ENCODE assay signal across 11 cellular contexts in the genomic region with DNA sequence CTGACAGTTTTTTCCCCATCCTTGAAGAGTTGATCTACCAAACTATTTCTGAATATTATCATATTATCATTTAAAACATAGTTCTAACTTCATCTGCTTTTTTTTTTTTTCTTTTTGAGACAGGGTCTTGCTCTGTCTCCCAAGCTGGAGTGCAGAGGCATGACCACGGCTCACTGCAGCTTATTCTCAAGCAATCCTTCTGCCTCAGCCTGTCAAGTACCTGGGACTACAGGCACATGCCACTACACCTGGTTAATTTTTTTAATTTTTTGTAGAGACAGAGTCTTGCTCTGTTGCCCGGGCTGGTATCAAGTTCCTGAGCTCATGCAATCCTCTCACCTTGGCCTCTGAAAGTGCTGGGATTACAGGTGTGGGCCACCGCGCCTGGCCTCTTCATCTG. TPM values are rescaled to one million over a fixed set of nuclear protein-coding genes. Genes with fewer than 3 reads are reported as not detected.
DNase-seq lines count a peak whose midpoint lies in the region; ATAC-seq and TF ChIP-seq lines count a peak whose summit lies in the region.
"Had no signal": no experiment of that assay in that cellular context is flagged by ENCODE, and none has a peak within 500 bp of the region (broad histone marks: within the 10 kb centered on the region; RNA-seq: fewer than 3 reads in every experiment).

No MANE protein-coding gene starts in this region.

- CTCF ChIA-PET in RWPE1 (lab: Yijun Ruan, JAX): interaction anchor here (0.5 kb wide), 1 partner anchor 41 kb away, joined by 3 read pairs; no protein-coding TSS in a partner anchor

- no peak overlapping the region for H3K27ac Mint-ChIP-seq in activated naive CD4-positive, alpha-beta T cell treated with anti-CD3 and anti-CD28 coated beads, Interleukin-2, amount 50 U/mL, for 24 hours
- H3K27ac Mint-ChIP-seq in stimulated activated naive B cell treated with anti-CD40 and anti-IgM and Interleukin-4, amounts not matched to agents 10 μg/mL and 1 μg/mL and 100 μg/mL, for 72 hours: no peak overlapping the region

- peak overlapping the region; percentile 91 for H3K4me3 Mint-ChIP-seq in activated naive CD4-positive, alpha-beta T cell treated with anti-CD3 and anti-CD28 coated beads, Interleukin-2, amount 50 U/mL, for 24 hours
- peak overlapping the region; percentile 73 to 87 for H3K4me3 Mint-ChIP-seq in stimulated activated naive B cell treated with anti-CD40 and anti-IgM and Interleukin-4, amounts not matched to agents 10 μg/mL and 1 μg/mL and 100 μg/mL, for 72 hours

- peaks cover 40% of the 10 kb centered on the region for H3K4me1 Mint-ChIP-seq in activated naive CD4-positive, alpha-beta T cell treated with anti-CD3 and anti-CD28 coated beads, Interleukin-2, amount 50 U/mL, for 24 hours
- peaks cover 40 to 62% of the 10 kb centered on the region in 2 donors for H3K4me1 Mint-ChIP-seq in stimulated activated naive B cell treated with anti-CD40 and anti-IgM and Interleukin-4, amounts not matched to agents 10 μg/mL and 1 μg/mL and 100 μg/mL, for 72 hours

- H3K36me3 Mint-ChIP-seq in activated naive CD4-positive, alpha-beta T cell treated with anti-CD3 and anti-CD28 coated beads, Interleukin-2, amount 50 U/mL, for 24 hours: peaks cover 3% of the 10 kb centered on the region
- H3K36me3 Mint-ChIP-seq in stimulated activated naive B cell treated with anti-CD40 and anti-IgM and Interleukin-4, amounts not matched to agents 10 μg/mL and 1 μg/mL and 100 μg/mL, for 72 hours: peaks cover 25 to 46% of the 10 kb centered on the region in 2 donors

- POLR2A ChIA-PET in RWPE1 (lab: Yijun Ruan, JAX; ENCODE audit: low non-redundant PET): no interaction called here

- ATAC-seq in stimulated activated naive B cell treated with anti-CD40 and anti-IgM and Interleukin-4, amounts not matched to agents 10 μg/mL and 1 μg/mL and 100 μg/mL, for 72 hours (replicated peaks): no peak
- ATAC-seq: gastroesophageal sphincter had no signal

- no peak for DNase-seq in activated naive CD4-positive, alpha-beta T cell treated with anti-CD3 and anti-CD28 coated beads, Interleukin-2, amount 50 U/mL, for 16 hours
- DNase-seq in foreskin fibroblast (no peak), cerebellum (ENCODE audit: low spot score) (no peak), RWPE1 (ENCODE audit: low spot score) (no peak), middle frontal gyrus (ENCODE audit: extremely low spot score, low spot score) (no peak)
- no peak for DNase-seq in stimulated activated naive B cell treated with anti-CD40 and anti-IgM and Interleukin-4, amounts not matched to agents 10 μg/mL and 1 μg/mL and 100 μg/mL, for 72 hours
- DNase-seq: activated naive CD4-positive, alpha-beta T cell treated with anti-CD3 and anti-CD28 coated beads for 36 hours; NCI-H2081 had no signal

- H3K4me3 ChIP-seq in WI38 (ENCODE audit: low read depth, low read length) (peak overlapping the region; percentile 86), foreskin fibroblast (ENCODE audit: low read depth in 1 of 2, low read length in 2 of 2) (peak overlapping the region; percentile 66 to 80)

- H3K27me3 Mint-ChIP-seq in activated naive CD4-positive, alpha-beta T cell treated with anti-CD3 and anti-CD28 coated beads, Interleukin-2, amount 50 U/mL, for 24 hours: no peaks in the 10 kb centered on the region
- peaks cover 6 to 10% of the 10 kb centered on the region in 2 donors for H3K27me3 Mint-ChIP-seq in stimulated activated naive B cell treated with anti-CD40 and anti-IgM and Interleukin-4, amounts not matched to agents 10 μg/mL and 1 μg/mL and 100 μg/mL, for 72 hours

- H3K27ac ChIP-seq in RWPE1: no peak overlapping the region

- no peaks in the 10 kb centered on the region for H3K9me3 Mint-ChIP-seq in activated naive CD4-positive, alpha-beta T cell treated with anti-CD3 and anti-CD28 coated beads, Interleukin-2, amount 50 U/mL, for 24 hours
- H3K9me3 Mint-ChIP-seq in stimulated activated naive B cell treated with anti-CD40 and anti-IgM and Interleukin-4, amounts not matched to agents 10 μg/mL and 1 μg/mL and 100 μg/mL, for 72 hours: peaks cover 6 to 8% of the 10 kb centered on the region in 2 donors
- H3K9me3 Mint-ChIP-seq: activated naive CD4-positive, alpha-beta T cell treated with anti-CD3 and anti-CD28 coated beads for 36 hours had no signal

- TF ChIP-seq CTCF in WI38 (IDR thresholded peaks at IDR 0.05; ENCODE audit: low read depth, low read length): no peak
- TF ChIP-seq CTCF in foreskin fibroblast (IDR thresholded peaks at IDR 0.05; ENCODE audit: low read depth, low read length): no peak
- no peak for TF ChIP-seq CTCF in RWPE1 (conservative IDR thresholded peaks at IDR 0.05; ENCODE audit: low read depth)

RNA-seq across cellular contexts. Expression of a gene that starts 1.3 kb away (rescaled TPM):
- 29.5 TPM for total RNA-seq in cerebellum

RNA-seq across cellular contexts. Expression of a gene that starts 15.2 kb away (rescaled TPM):
- total RNA-seq in cerebellum: 12.6 TPM
